Comparison of ENCODE assay signal across 10 cellular contexts in the genomic region with DNA sequence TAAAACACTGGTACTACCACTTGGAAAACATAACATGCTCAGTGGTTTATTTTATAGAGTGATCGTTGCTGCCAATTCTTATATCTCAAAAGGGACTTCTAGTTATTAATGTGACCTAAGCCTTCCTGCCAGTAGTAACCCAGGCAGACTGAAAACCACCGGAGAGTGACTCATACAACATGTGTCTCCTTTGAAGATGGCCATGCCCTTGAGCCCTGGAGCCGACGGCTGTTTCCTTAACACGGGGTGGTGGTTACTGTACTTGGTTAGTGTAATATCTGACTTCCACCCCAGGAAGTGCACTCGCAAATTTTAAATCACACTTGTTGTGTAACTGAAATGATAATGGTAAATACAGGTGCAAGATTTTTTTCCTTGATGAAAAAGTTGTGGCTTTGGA. TPM values are rescaled to one million over a fixed set of nuclear protein-coding genes. Genes with fewer than 3 reads are reported as not detected.
DNase-seq lines count a peak whose midpoint lies in the region; ATAC-seq and TF ChIP-seq lines count a peak whose summit lies in the region.
"Had no signal": no experiment of that assay in that cellular context is flagged by ENCODE, and none has a peak within 500 bp of the region (broad histone marks: within the 10 kb centered on the region; RNA-seq: fewer than 3 reads in every experiment).

No MANE protein-coding gene starts in this region.

- H3K4me1 ChIP-seq in gastrocnemius medialis (peaks cover 4 to 11% of the 10 kb centered on the region in 2 donors), prostate gland (replicated peaks) (no peaks in the 10 kb centered on the region)

- intact Hi-C loops in gastrocnemius medialis (cut with DNase I; ENCODE audit: low total_unique reads) (no loop called here), prostate gland (cut with DNase I) (no loop called here)

- no peak for TF ChIP-seq CTCF in fibroblast of mammary gland (conservative IDR thresholded peaks at IDR 0.05; ENCODE audit: control insufficient read depth, insufficient read depth, low read depth, low read length)
- TF ChIP-seq CTCF in gastrocnemius medialis (IDR thresholded peaks at IDR 0.05 in 4 of 5, conservative IDR thresholded peaks at IDR 0.05 in 1 of 5): no peak
- no peak for TF ChIP-seq CTCF in prostate gland (IDR thresholded peaks at IDR 0.05)

- H3K27ac ChIP-seq in gastrocnemius medialis: peak overlapping the region in 1 of 4 donors; percentile 65
- no peak overlapping the region for H3K27ac ChIP-seq in prostate gland

- in situ Hi-C loops in gastrocnemius medialis (cut with MboI; ENCODE audit: low sequenced_read_pairs in 4 of 4): no loop called here

- H3K36me3 ChIP-seq in gastrocnemius medialis (no peaks in the 10 kb centered on the region), prostate gland (no peaks in the 10 kb centered on the region)

- H3K9me3 ChIP-seq in gastrocnemius medialis (no peaks in the 10 kb centered on the region), prostate gland (no peaks in the 10 kb centered on the region)

- peak; percentile 99 for ATAC-seq in gastrocnemius medialis
- ATAC-seq in GM19328 (IDR thresholded peaks at IDR 0.05; ENCODE audit: unreplicated experiment): no peak
- ATAC-seq: T-cell had no signal

- TF ChIP-seq POLR2A in gastrocnemius medialis (IDR thresholded peaks at IDR 0.05): no peak
- no peak for TF ChIP-seq POLR2A in prostate gland (IDR thresholded peaks at IDR 0.05)

- H3K4me3 ChIP-seq in fibroblast of mammary gland (ENCODE audit: control insufficient read depth, low read depth, low read length) (no peak overlapping the region), gastrocnemius medialis (no peak overlapping the region), prostate gland (no peak overlapping the region)

- WGBS in prostate gland: 40% methylated on average over 6 of the region's 6 CpGs

- DNase-seq in SIG-M5 treated with dmso at 0.1 percent for 504 hours (lab: John Stamatoyannopoulos, UW; ENCODE audit: unreplicated experiment) (peak; percentile 18), SIG-M5 (lab: John Stamatoyannopoulos, UW) (no peak), OCI-M1 (lab: John Stamatoyannopoulos, UW) (peak; percentile 51), fibroblast of mammary gland (ENCODE audit: low read depth) (peak; percentile 33), gastrocnemius medialis (peak; percentile 48 to 53), DMS79 (lab: John Stamatoyannopoulos, UW) (no peak), prostate gland (ENCODE audit: low spot score) (no peak)
- DNase-seq: MM.1S, T-cell had no signal

- no peaks in the 10 kb centered on the region for H3K27me3 ChIP-seq in gastrocnemius medialis
- H3K27me3 ChIP-seq in prostate gland (replicated peaks; ENCODE audit: insufficient read depth): no peaks in the 10 kb centered on the region

RNA-seq across cellular contexts. Expression of gene JAKMIP3, which starts 30.5 kb away (rescaled TPM):
- total RNA-seq in gastrocnemius medialis: under 1 TPM; 0.24 to 0.67 (median 0.51) TPM
- total RNA-seq in prostate gland: 1 to 10 TPM; 2.6 to 3.4 TPM

Comparison
In these comparisons a context has a peak if more than half of its experiments do, and no peak if none do; other contexts are left out.
1. DNase-seq: peak in SIG-M5 treated with dmso at 0.1 percent for 504 hours (single experiment), OCI-M1 (single experiment), fibroblast of mammary gland (single experiment) and gastrocnemius medialis (2 of 2); none in SIG-M5 (single experiment), DMS79 (single experiment) and prostate gland (single experiment).